ENCODE assay signal across 8 cellular contexts in the genomic region with DNA sequence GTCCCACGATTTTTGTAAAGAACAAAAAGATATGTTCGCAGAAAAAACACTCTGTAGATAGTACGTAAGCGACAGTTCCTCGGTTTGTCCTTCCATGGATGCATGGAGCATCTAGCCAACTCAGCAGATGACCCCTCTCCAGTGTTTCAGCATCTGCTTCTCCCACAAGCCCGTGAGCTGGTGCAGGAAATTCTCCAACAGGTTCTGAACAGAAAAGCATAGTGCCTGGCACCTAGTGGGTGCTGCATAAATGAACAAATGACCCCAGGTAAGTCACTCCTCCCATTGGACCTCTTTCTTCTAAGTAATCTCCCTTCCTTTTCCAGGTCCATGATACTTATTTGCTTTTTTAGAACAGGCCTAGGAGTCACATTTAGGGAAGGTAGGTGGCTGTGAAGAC. TPM values are rescaled to one million over a fixed set of nuclear protein-coding genes. Genes with fewer than 3 reads are reported as not detected.
A peak's percentile ranks its signal among the peaks of the same experiment; 100 is the strongest.
DNase-seq lines count a peak whose midpoint lies in the region; ATAC-seq and TF ChIP-seq lines count a peak whose summit lies in the region.

No MANE protein-coding gene starts in this region.

- peaks cover 63% of the 10 kb centered on the region for H3K4me1 Mint-ChIP-seq in CD14-positive monocyte

- H2BK120ac ChIP-seq in neuronal stem cell (ENCODE audit: low read depth, low read length), result no peak overlapping the region

- H2AK5ac ChIP-seq in neuronal stem cell (ENCODE audit: low read depth, low read length), result no peak overlapping the region

- H3K27ac ChIP-seq in ectodermal cell (ENCODE audit: insufficient read depth, low read depth, low read length, poor library complexity, severe bottlenecking) (no peak overlapping the region), neuronal stem cell (replicated peaks; ENCODE audit: low read length) (no peak overlapping the region), aorta (ENCODE audit: low read depth in 1 of 2, low read length in 2 of 2) (peak overlapping the region in 1 of 2 donors; percentile 85)

- H2AFZ ChIP-seq in Loucy (ENCODE audit: low read length) (peak overlapping the region; percentile 60), neuronal stem cell (ENCODE audit: low read length) (peak overlapping the region; percentile 97)

- no peaks in the 10 kb centered on the region for H3K9me2 ChIP-seq in Loucy (replicated peaks; ENCODE audit: low read depth, low read length)

- H4K8ac ChIP-seq in neuronal stem cell (ENCODE audit: low read depth, low read length), result no peak overlapping the region

- H3K27me3 Mint-ChIP-seq in CD14-positive monocyte (ENCODE audit: low read depth in 3 of 3), result peaks cover 0 to 2% (median 2%) of the 10 kb centered on the region in 3 donors

- H3K36me3 ChIP-seq in Loucy (ENCODE audit: insufficient read depth, low read length) (no peaks in the 10 kb centered on the region), ectodermal cell (ENCODE audit: control insufficient read depth, insufficient read depth, low read length) (no peaks in the 10 kb centered on the region), neuronal stem cell (replicated peaks in 1 of 2; ENCODE audit: control insufficient read depth in 2 of 2, insufficient read depth in 2 of 2, low read length in 2 of 2) (peaks cover 2 to 15% of the 10 kb centered on the region in 2 donors), aorta (ENCODE audit: control insufficient read depth in 1 of 2, insufficient read depth in 2 of 2, low read length in 1 of 2) (peaks cover 0 to 2% of the 10 kb centered on the region in 2 donors)

- H3K79me1 ChIP-seq in neuronal stem cell (ENCODE audit: low read depth, low read length), result peaks cover 3% of the 10 kb centered on the region

- peaks cover 0 to 2% (median 0%) of the 10 kb centered on the region in 7 donors for H3K9me3 Mint-ChIP-seq in CD14-positive monocyte

- H3K27me3 ChIP-seq in Loucy (ENCODE audit: insufficient read depth, low read length, poor library complexity, severe bottlenecking), result no peaks in the 10 kb centered on the region
- peaks cover 10% of the 10 kb centered on the region for H3K27me3 ChIP-seq in ectodermal cell (ENCODE audit: control insufficient read depth, insufficient read depth, low read length, poor library complexity, severe bottlenecking)
- peaks cover 0 to 23% (median 0%) of the 10 kb centered on the region in 3 experiments for H3K27me3 ChIP-seq in neuronal stem cell (ENCODE audit: control insufficient read depth in 3 of 3, insufficient read depth in 3 of 3, low read depth in 1 of 3, low read length in 3 of 3)
- no peaks in the 10 kb centered on the region for H3K27me3 ChIP-seq in aorta (ENCODE audit: control insufficient read depth in 1 of 2, insufficient read depth in 2 of 2, low read length in 1 of 2)

- DNase-seq in CD14-positive monocyte (ENCODE audit: low spot score), result no peak
- no peak for DNase-seq in neuronal stem cell (ENCODE audit: low spot score)
- DNase-seq in aorta, result no peak
- DNase-seq in NOMO-1 treated with dmso at 0.1 percent for 144 hours (lab: John Stamatoyannopoulos, UW; ENCODE audit: unreplicated experiment), result no peak
- DNase-seq in NCI-H1417 treated with DMSO at 0.1 percent for 48 hours (lab: John Stamatoyannopoulos, UW), result no peak

- H3K4me2 ChIP-seq in Loucy (ENCODE audit: low read depth, low read length, poor library complexity, severe bottlenecking) (peak overlapping the region; percentile 67), neuronal stem cell (ENCODE audit: insufficient read depth, low read length, poor library complexity, severe bottlenecking) (no peak overlapping the region)

- H3K79me2 ChIP-seq in Loucy (ENCODE audit: insufficient read depth, low read length), result peaks cover 32% of the 10 kb centered on the region

- TF ChIP-seq CTCF in CD14-positive monocyte (IDR thresholded peaks at IDR 0.05), result no peak
- TF ChIP-seq CTCF in Loucy (conservative IDR thresholded peaks at IDR 0.05; ENCODE audit: low read length), result no peak

- H3K9ac ChIP-seq in Loucy (ENCODE audit: low read depth, low read length, poor library complexity, severe bottlenecking), result peak overlapping the region; percentile 59
- H3K9ac ChIP-seq in neuronal stem cell (ENCODE audit: low read depth, low read length, poor library complexity), result no peak overlapping the region

- H3K23ac ChIP-seq in neuronal stem cell (ENCODE audit: low read depth, low read length, poor library complexity), result no peak overlapping the region

- H3K14ac ChIP-seq in neuronal stem cell (ENCODE audit: low read length), result no peak overlapping the region

- H2BK12ac ChIP-seq in neuronal stem cell (ENCODE audit: low read length), result no peak overlapping the region

- no peak for ATAC-seq in aorta (ENCODE audit: low FRiP score)
- no peak for ATAC-seq in GM21619 (IDR thresholded peaks at IDR 0.05; ENCODE audit: unreplicated experiment)

- no peak overlapping the region for H2BK5ac ChIP-seq in neuronal stem cell (ENCODE audit: low read length)

- peaks cover 7 to 15% of the 10 kb centered on the region in 2 donors for H3K36me3 Mint-ChIP-seq in CD14-positive monocyte

- H2BK15ac ChIP-seq in neuronal stem cell (ENCODE audit: low read length), result no peak overlapping the region

- peak overlapping the region in 3 of 7 donors; percentile 40 to 70 (median 42) for H3K27ac Mint-ChIP-seq in CD14-positive monocyte

- peak overlapping the region; percentile 74 to 80 for H3K4me3 Mint-ChIP-seq in CD14-positive monocyte

- H4K91ac ChIP-seq in neuronal stem cell (ENCODE audit: low read depth, low read length, poor library complexity), result no peak overlapping the region

- WGBS in ectodermal cell, 2 experiments, result 92% methylated on average over 6 of the region's 6 CpGs
- WGBS in neuronal stem cell (ENCODE audit: extremely low coverage in 2 of 2, insufficient read length in 2 of 2, insufficient replicate concordance in 1 of 2), 2 donors, result no CpG with 5 or more reads among the region's 6 CpGs
- WGBS in aorta, 2 donors, result 77 to 82% methylated on average over 6 of the region's 6 CpGs

- H3K4me3 ChIP-seq in Loucy (ENCODE audit: low read length, poor library complexity, severe bottlenecking) (peak overlapping the region; percentile 73), ectodermal cell (ENCODE audit: insufficient read depth, low read depth, low read length) (peak overlapping the region; percentile 99), neuronal stem cell (ENCODE audit: low read length in 2 of 2) (peak overlapping the region in 1 of 2 donors; percentile 95), aorta (ENCODE audit: low read length in 2 of 2) (no peak overlapping the region)

- H4K20me1 ChIP-seq in Loucy (ENCODE audit: insufficient read depth, low read length, poor library complexity, severe bottlenecking), result peaks cover 27% of the 10 kb centered on the region

- intact Hi-C loops in CD14-positive monocyte (cut with micrococcal nuclease), result loop anchor here (5.0 to 10.0 kb wide), 4 partner anchors 36 to 283 kb away; partner anchors contain the start of genes BLOC1S4 (in 1 of the 2) and GRPEL1 (in 1 of the 2)
- intact Hi-C loops in aorta (cut with DNase I), result loop anchor here (5.0 to 10.0 kb wide), 3 partner anchors 49 to 203 kb away; no protein-coding TSS in a partner anchor

- no peaks in the 10 kb centered on the region; the same call in 1 of the 2 replicates for H3F3A ChIP-seq in Loucy (ENCODE audit: low read depth)

- H3K4ac ChIP-seq in neuronal stem cell (ENCODE audit: low read length), result no peak overlapping the region

- H3K18ac ChIP-seq in neuronal stem cell (ENCODE audit: low read length), result no peak overlapping the region

- H3K4me1 ChIP-seq in Loucy (ENCODE audit: insufficient read depth, low read length, poor library complexity, severe bottlenecking), result peaks cover 59% of the 10 kb centered on the region
- H3K4me1 ChIP-seq in ectodermal cell (ENCODE audit: control insufficient read depth, insufficient read depth, low read length), result peaks cover 14% of the 10 kb centered on the region
- H3K4me1 ChIP-seq in neuronal stem cell (ENCODE audit: control insufficient read depth in 2 of 2, insufficient read depth in 1 of 2, low read depth in 1 of 2, low read length in 2 of 2), result peaks cover 17 to 35% of the 10 kb centered on the region in 2 donors
- H3K4me1 ChIP-seq in aorta (ENCODE audit: control insufficient read depth in 1 of 2, insufficient read depth in 2 of 2, low read length in 2 of 2), result no peaks in the 10 kb centered on the region

- no peaks in the 10 kb centered on the region for H3K9me3 ChIP-seq in Loucy (ENCODE audit: insufficient read depth, low read depth, low read length)
- H3K9me3 ChIP-seq in ectodermal cell (ENCODE audit: control insufficient read depth, low read length), result no peaks in the 10 kb centered on the region
- H3K9me3 ChIP-seq in neuronal stem cell (replicated peaks in 1 of 2; ENCODE audit: control insufficient read depth in 2 of 2, insufficient read depth in 1 of 2, low read depth in 1 of 2, low read length in 2 of 2), result no peaks in the 10 kb centered on the region
- no peaks in the 10 kb centered on the region for H3K9me3 ChIP-seq in aorta (ENCODE audit: control insufficient read depth, low read length)

RNA-seq across cellular contexts. Expression of gene KIAA0232, which starts 1.0 kb away (rescaled TPM):
- polyA plus RNA-seq in CD14-positive monocyte (10 to 100 TPM; 20.6 to 27.3 TPM), aorta (1 to 10 TPM; 7.9 to 9.2 TPM)
- 31.2 TPM for polyA plus RNA-seq in ectodermal cell (2013, experiment 1 of 4)
- polyA plus RNA-seq in ectodermal cell (2013, experiment 2 of 4), result 38.8 TPM
- polyA plus RNA-seq in ectodermal cell (2013, experiment 3 of 4), result 29.5 TPM
- 35.6 TPM for polyA plus RNA-seq in ectodermal cell (2013, experiment 4 of 4)
- 19.1 TPM for polyA plus RNA-seq in neuronal stem cell (2013, experiment 1 of 2)
- polyA plus RNA-seq in neuronal stem cell (2013, experiment 2 of 2), result 19.2 TPM
- total RNA-seq in aorta, result 10 to 100 TPM; 32.0 to 38.8 TPM

Comparison
In these comparisons a context has a peak if more than half of its experiments do, and no peak if none do; other contexts are left out.
1. H3K4me3 ChIP-seq: peak in Loucy (single experiment) and ectodermal cell (single experiment); none in aorta (0 of 2).